In the genomic region with DNA sequence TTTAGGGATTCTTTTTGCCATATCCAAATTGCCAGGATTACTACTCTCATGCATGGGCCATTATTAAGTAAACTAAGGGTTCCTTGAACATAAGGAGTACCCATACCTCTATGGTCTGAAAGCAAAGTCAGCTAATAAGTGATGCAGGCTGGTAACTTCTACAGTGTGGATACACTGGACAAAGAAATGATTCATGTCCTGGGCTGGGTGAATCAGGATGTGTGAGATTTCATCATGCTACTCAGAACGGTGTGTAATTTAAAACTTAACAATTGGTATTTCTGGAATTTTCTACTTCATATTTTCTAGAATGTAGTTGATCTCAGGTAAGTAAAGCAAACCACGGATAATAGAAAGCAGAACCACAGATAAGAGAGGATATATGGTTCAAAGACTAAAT, we compare ENCODE assay signal across 17 cellular contexts.
DNase-seq lines count a peak whose midpoint lies in the region; ATAC-seq lines count a peak whose summit lies in the region.
"Had no signal": no experiment of that assay in that cellular context is flagged by ENCODE, and none has a peak within 500 bp of the region (broad histone marks: within the 10 kb centered on the region; RNA-seq: fewer than 3 reads in every experiment).

No MANE protein-coding gene starts in this region.

- no peak overlapping the region for H2AK5ac ChIP-seq in mesenchymal stem cell (ENCODE audit: low read length, severe bottlenecking)

- H3K9ac ChIP-seq in mesenchymal stem cell (ENCODE audit: low read length) = no peak overlapping the region

- no peak overlapping the region for H3K23ac ChIP-seq in mesenchymal stem cell (ENCODE audit: low read length in 2 of 2)

- H3K4me1 ChIP-seq in mesenchymal stem cell (ENCODE audit: control insufficient read depth, insufficient read depth, low read depth, low read length) = no peaks in the 10 kb centered on the region
- H3K4me1 ChIP-seq: upper lobe of left lung had no signal

- peak; percentile 40 for DNase-seq in AG20443 (ENCODE audit: low spot score)
- DNase-seq in NCI-H460 (ENCODE audit: extremely low read depth, low read depth) = peak; percentile 91
- peak; percentile 31 for DNase-seq in dedifferentiated amniotic fluid mesenchymal stem cell (ENCODE audit: extremely low spot score)
- DNase-seq in mesenchymal stem cell = peak; percentile 46
- no peak for DNase-seq in NCI-H510A (lab: John Stamatoyannopoulos, UW)
- no peak for DNase-seq in DMS79 treated with DMSO at 0.1 percent for 48 hours (lab: John Stamatoyannopoulos, UW)
- DNase-seq: activated CD8-positive, alpha-beta T cell treated with anti-CD3 and anti-CD28 coated beads, Interleukin-2, amount 10 ng/mL, durations not matched to agents 7 days and 5 days; activated naive CD4-positive, alpha-beta T cell; islet precursor cell; Kasumi-1; NCI-H187 treated with DMSO at 0.1 percent for 48 hours; NCI-H748 treated with DMSO at 0.1 percent for 48 hours; SIG-M5; upper lobe of left lung had no signal

- H4K8ac ChIP-seq in mesenchymal stem cell (ENCODE audit: low read length) = no peak overlapping the region

- WGBS in mesenchymal stem cell = no CpG with 5 or more reads among the region's 2 CpGs

- H3K4ac ChIP-seq in mesenchymal stem cell (ENCODE audit: low read depth in 1 of 2, low read length in 2 of 2) = no peak overlapping the region

- H3K9me3 ChIP-seq in mesenchymal stem cell (ENCODE audit: control insufficient read depth, low read length) = no peaks in the 10 kb centered on the region

- no peaks in the 10 kb centered on the region for H3K27me3 ChIP-seq in mesenchymal stem cell (ENCODE audit: control insufficient read depth in 1 of 2, insufficient read depth in 1 of 2, low read length in 2 of 2)
- H3K27me3 ChIP-seq: upper lobe of left lung had no signal

- no peak overlapping the region for H2BK15ac ChIP-seq in mesenchymal stem cell (ENCODE audit: low read depth, poor library complexity, severe bottlenecking)

- no peak overlapping the region for H3K27ac ChIP-seq in mesenchymal stem cell (ENCODE audit: low read length, poor library complexity, severe bottlenecking)
- H3K27ac ChIP-seq: C4-2B, upper lobe of left lung had no signal

- H3K14ac ChIP-seq in mesenchymal stem cell (ENCODE audit: low read length in 2 of 2) = no peak overlapping the region

- no peak overlapping the region for H3K18ac ChIP-seq in mesenchymal stem cell (ENCODE audit: low read depth in 1 of 2, low read length in 2 of 2)

- ATAC-seq in HG02973 (IDR thresholded peaks at IDR 0.05; ENCODE audit: unreplicated experiment) = no peak
- ATAC-seq in GM21529 (IDR thresholded peaks at IDR 0.05; ENCODE audit: unreplicated experiment) = no peak
- ATAC-seq: activated CD8-positive, alpha-beta T cell treated with anti-CD3 and anti-CD28 coated beads, Interleukin-2, amount 10 ng/mL, durations not matched to agents 7 days and 5 days had no signal

- no peak overlapping the region for H3K4me2 ChIP-seq in mesenchymal stem cell (ENCODE audit: low read length, poor library complexity, severe bottlenecking)

- no peak overlapping the region for H2AFZ ChIP-seq in mesenchymal stem cell (ENCODE audit: low read depth, low read length)

- H2BK12ac ChIP-seq in mesenchymal stem cell (ENCODE audit: low read length in 2 of 2) = no peak overlapping the region

- H3K36me3 ChIP-seq in mesenchymal stem cell (ENCODE audit: control insufficient read depth in 1 of 2, insufficient read depth in 2 of 2, low read depth in 1 of 2, low read length in 2 of 2) = no peaks in the 10 kb centered on the region
- H3K36me3 ChIP-seq: upper lobe of left lung had no signal

- no peak overlapping the region for H2BK5ac ChIP-seq in mesenchymal stem cell (ENCODE audit: low read depth, low read length, poor library complexity, severe bottlenecking)

- no peak overlapping the region for H2BK120ac ChIP-seq in mesenchymal stem cell (ENCODE audit: low read depth, low read length)

- no peak overlapping the region for H3K4me3 ChIP-seq in mesenchymal stem cell (ENCODE audit: insufficient read depth in 1 of 2, low read depth in 1 of 2, low read length in 2 of 2)
- H3K4me3 ChIP-seq: upper lobe of left lung had no signal

- H4K91ac ChIP-seq in mesenchymal stem cell (ENCODE audit: low read length) = no peak overlapping the region

- no peaks in the 10 kb centered on the region for H3K79me1 ChIP-seq in mesenchymal stem cell (replicated peaks; ENCODE audit: low read length, poor library complexity, severe bottlenecking)

Comparison
In these comparisons a context has a peak if more than half of its experiments do, and no peak if none do; other contexts are left out.
1. DNase-seq: peak in AG20443 (single experiment), NCI-H460 (single experiment), dedifferentiated amniotic fluid mesenchymal stem cell (single experiment) and mesenchymal stem cell (single experiment); none in NCI-H510A (single experiment) and DMS79 treated with DMSO at 0.1 percent for 48 hours (single experiment).